Comparison of ENCODE assay signal across 13 cellular contexts in genomic region chr6:105178110-105178509, GRCh38. TPM values are rescaled to one million over a fixed set of nuclear protein-coding genes. Genes with fewer than 3 reads are reported as not detected.
DNase-seq lines count a peak whose midpoint lies in the region; ATAC-seq lines count a peak whose summit lies in the region.
"Had no signal": no experiment of that assay in that cellular context is flagged by ENCODE, and none has a peak within 500 bp of the region (broad histone marks: within the 10 kb centered on the region; RNA-seq: fewer than 3 reads in every experiment).

No MANE protein-coding gene starts in this region.

- peak; percentile 95 for DNase-seq in EH (ENCODE audit: low read depth)
- peak; percentile 43 for DNase-seq in NCI-H69 (lab: John Stamatoyannopoulos, UW)
- peak; percentile 51 for DNase-seq in dedifferentiated amniotic fluid mesenchymal stem cell (ENCODE audit: extremely low spot score)
- DNase-seq in non-pigmented ciliary epithelial cell (ENCODE audit: low read depth): peak; percentile 79
- no peak for DNase-seq in left lobe of liver (ENCODE audit: low spot score)
- DNase-seq: activated CD4-positive, alpha-beta T cell treated with anti-CD3 and anti-CD28 coated beads, Interleukin-2, amount 10 ng/mL, durations not matched to agents 7 days and 5 days; aorta; DMS79 treated with DMSO at 0.1 percent for 48 hours; NCI-H2029; OCI-M1 had no signal

- ATAC-seq in left lobe of liver (no peak), HG03378 (IDR thresholded peaks at IDR 0.05; ENCODE audit: unreplicated experiment) (no peak), GM21737 (IDR thresholded peaks at IDR 0.05; ENCODE audit: unreplicated experiment) (no peak), GM21529 (IDR thresholded peaks at IDR 0.05; ENCODE audit: unreplicated experiment) (no peak)

RNA-seq across cellular contexts. Expression of gene POPDC3, which starts 1.7 kb away (rescaled TPM):
- total RNA-seq in left lobe of liver: not detected
- total RNA-seq: activated CD4-positive, alpha-beta T cell treated with anti-CD3 and anti-CD28 coated beads, Interleukin-2, amount 10 ng/mL, durations not matched to agents 7 days and 5 days; aorta had no signal
